1 cellular context compared by ENCODE assay signal in the genomic region with DNA sequence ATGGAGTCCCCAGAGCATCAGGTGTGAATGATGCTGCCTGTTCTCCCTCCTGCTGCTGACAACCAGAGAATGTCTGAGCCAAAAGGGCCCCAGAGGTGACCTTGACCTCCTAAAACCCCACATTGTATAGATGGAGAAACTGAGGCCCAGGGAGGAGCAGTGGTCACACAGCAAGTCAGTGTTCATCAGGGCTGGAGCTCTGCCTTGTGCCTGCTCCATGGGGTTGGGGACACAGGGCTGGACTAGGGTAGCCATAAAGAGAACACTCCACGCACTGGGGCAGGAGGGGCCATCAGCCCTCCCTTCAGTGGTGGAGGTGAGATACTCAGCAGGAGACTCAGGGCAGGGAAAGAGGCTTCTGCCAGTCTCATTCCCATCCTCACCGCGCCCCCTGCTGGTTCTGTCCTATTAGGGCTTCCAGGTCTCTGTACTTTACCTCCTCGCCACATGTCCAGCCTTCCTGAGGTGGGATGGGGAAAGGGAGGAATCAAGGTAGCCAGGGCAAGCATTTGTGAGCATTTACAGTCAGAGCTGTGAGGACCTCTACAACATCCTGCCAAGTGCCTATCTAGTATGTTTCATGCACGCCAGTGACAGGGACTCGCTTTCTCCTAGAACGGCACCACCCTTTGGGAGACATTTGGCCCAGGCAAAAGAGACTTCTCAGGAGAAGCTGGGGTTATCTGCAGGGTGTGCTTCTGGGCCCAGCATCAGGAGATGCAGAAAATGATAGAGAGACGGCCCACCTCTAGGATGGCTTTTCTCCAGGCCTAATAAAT.
TF ChIP-seq lines count a peak whose summit lies in the region.

No MANE protein-coding gene starts in this region.

TF ChIP-seq in HepG2, 621 proteins besides CTCF, POLR2A, EP300 and RAD21 (continued from another document):
- TF ChIP-seq MTERF4 (CRISPR knock-in tag; IDR thresholded peaks at IDR 0.05) (0 out of 2 replicates have a peak, but pooled peaks have one; percentile 19), FOXC1 (CRISPR knock-in tag; IDR thresholded peaks at IDR 0.05; ENCODE audit: borderline replicate concordance) (no peak), ZNF674 (CRISPR knock-in tag; IDR thresholded peaks at IDR 0.05; ENCODE audit: low read depth) (no peak), MYNN (CRISPR knock-in tag; IDR thresholded peaks at IDR 0.05; ENCODE audit: low read depth) (peak; percentile 70; the same call in 1 of the 2 replicates), NR0B2 (CRISPR knock-in tag; IDR thresholded peaks at IDR 0.05) (no peak), MED1 (CRISPR knock-in tag; IDR thresholded peaks at IDR 0.05) (no peak; the same call in 1 of the 2 replicates)
- TF ChIP-seq, protein P1, sequence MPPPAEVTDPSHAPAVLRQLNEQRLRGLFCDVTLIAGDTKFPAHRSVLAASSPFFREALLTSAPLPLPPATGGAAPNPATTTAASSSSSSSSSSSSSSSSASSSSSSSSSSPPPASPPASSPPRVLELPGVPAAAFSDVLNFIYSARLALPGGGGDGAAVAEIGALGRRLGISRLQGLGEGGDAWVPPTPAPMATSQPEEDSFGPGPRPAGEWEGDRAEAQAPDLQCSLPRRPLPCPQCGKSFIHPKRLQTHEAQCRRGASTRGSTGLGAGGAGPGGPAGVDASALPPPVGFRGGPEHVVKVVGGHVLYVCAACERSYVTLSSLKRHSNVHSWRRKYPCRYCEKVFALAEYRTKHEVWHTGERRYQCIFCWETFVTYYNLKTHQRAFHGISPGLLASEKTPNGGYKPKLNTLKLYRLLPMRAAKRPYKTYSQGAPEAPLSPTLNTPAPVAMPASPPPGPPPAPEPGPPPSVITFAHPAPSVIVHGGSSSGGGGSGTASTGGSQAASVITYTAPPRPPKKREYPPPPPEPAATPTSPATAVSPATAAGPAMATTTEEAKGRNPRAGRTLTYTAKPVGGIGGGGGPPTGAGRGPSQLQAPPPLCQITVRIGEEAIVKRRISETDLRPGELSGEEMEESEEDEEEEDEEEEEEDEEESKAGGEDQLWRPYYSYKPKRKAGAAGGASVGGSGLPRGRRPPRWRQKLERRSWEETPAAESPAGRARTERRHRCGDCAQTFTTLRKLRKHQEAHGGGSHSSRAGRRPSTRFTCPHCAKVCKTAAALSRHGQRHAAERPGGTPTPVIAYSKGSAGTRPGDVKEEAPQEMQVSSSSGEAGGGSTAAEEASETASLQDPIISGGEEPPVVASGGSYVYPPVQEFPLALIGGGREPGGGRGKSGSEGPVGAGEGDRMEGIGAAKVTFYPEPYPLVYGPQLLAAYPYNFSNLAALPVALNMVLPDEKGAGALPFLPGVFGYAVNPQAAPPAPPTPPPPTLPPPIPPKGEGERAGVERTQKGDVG (CRISPR knock-in tag; IDR thresholded peaks at IDR 0.05; ENCODE audit: borderline replicate concordance): no peak
TF ChIP-seq in HepG2: peak in this region for 25.
